Comparison of ENCODE assay signal across 8 cellular contexts in the genomic region with DNA sequence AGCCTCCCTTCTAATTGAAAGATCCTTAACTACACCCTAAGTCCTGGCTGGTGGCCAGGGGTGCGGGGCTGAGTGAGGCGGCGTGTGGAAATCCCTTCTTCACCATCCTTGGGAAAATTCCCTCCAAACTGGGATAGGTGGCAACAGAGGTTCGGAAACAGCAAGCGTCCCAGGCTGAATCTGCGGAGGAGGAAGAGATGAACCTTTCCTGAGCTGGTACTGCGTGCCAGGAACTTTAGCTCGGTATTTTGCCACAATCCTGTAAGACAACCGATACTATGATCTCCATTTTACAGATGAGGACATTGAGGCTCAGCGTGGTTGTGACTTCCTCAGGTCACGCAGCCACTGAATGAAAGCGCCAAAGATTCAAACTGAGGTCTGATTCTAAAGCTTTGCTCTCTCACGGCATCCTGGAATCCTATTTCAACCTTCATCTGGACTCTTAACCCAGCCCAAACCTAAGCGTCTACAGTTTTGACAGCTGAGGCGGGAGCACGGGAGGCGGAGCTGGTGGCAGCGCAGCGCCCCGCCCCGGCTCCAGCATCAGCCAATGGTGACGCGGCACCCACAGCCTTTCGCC. TPM values are rescaled to one million over a fixed set of nuclear protein-coding genes. Genes with fewer than 3 reads are reported as not detected.
A peak's percentile ranks its signal among the peaks of the same experiment; 100 is the strongest.
DNase-seq lines count a peak whose midpoint lies in the region; ATAC-seq and TF ChIP-seq lines count a peak whose summit lies in the region.

No MANE protein-coding gene starts in this region.

- no peaks in the 10 kb centered on the region for H3K27me3 Mint-ChIP-seq in activated CD8-positive, alpha-beta T cell treated with anti-CD3 and anti-CD28 coated beads, Interleukin-2, amount 10 ng/mL, durations not matched to agents 7 days and 5 days (ENCODE audit: low read depth)
- H3K27me3 Mint-ChIP-seq in stimulated activated naive B cell treated with anti-CD40 and anti-IgM and Interleukin-4, amounts not matched to agents 10 μg/mL and 1 μg/mL and 100 μg/mL, for 72 hours, result no peaks in the 10 kb centered on the region

- ATAC-seq in activated CD8-positive, alpha-beta T cell treated with anti-CD3 and anti-CD28 coated beads, Interleukin-2, amount 10 ng/mL, durations not matched to agents 7 days and 5 days, result no peak
- ATAC-seq in stimulated activated naive B cell treated with anti-CD40 and anti-IgM and Interleukin-4, amounts not matched to agents 10 μg/mL and 1 μg/mL and 100 μg/mL, for 72 hours (replicated peaks), result peak; percentile 1 to 81

- peaks cover 34% of the 10 kb centered on the region for H3K36me3 Mint-ChIP-seq in activated CD8-positive, alpha-beta T cell treated with anti-CD3 and anti-CD28 coated beads, Interleukin-2, amount 10 ng/mL, durations not matched to agents 7 days and 5 days (ENCODE audit: low read depth)
- peaks cover 16 to 37% of the 10 kb centered on the region in 2 donors for H3K36me3 Mint-ChIP-seq in stimulated activated naive B cell treated with anti-CD40 and anti-IgM and Interleukin-4, amounts not matched to agents 10 μg/mL and 1 μg/mL and 100 μg/mL, for 72 hours

- H3K27me3 ChIP-seq in BJ (ENCODE audit: control insufficient read depth, insufficient read depth, low read length), result no peaks in the 10 kb centered on the region; the same call in 1 of the 2 replicates
- H3K27me3 ChIP-seq in GM23248 (replicated peaks; ENCODE audit: insufficient read depth), result no peaks in the 10 kb centered on the region
- H3K27me3 ChIP-seq in hepatocyte, result no peaks in the 10 kb centered on the region

- peaks cover 11% of the 10 kb centered on the region for H3K79me2 ChIP-seq in GM23248 (ENCODE audit: insufficient read depth)
- no peaks in the 10 kb centered on the region for H3K79me2 ChIP-seq in hepatocyte

- in situ Hi-C loops in GM23248 (cut with MboI) (no loop called here), GM13976 (cut with MboI; ENCODE audit: low sequenced_read_pairs, unreplicated experiment) (no loop called here)

- H2AFZ ChIP-seq in GM23248, result peak overlapping the region; percentile 81
- peak overlapping the region; percentile 22 for H2AFZ ChIP-seq in hepatocyte

- 2% methylated on average over 24 of the region's 24 CpGs for WGBS in GM23248 (ENCODE audit: low coverage in 1 of 2, low lambda C conversion rate in 2 of 2, missing lambda C conversion rate in 2 of 2), 2 experiments
- 15% methylated on average over 24 of the region's 24 CpGs for WGBS in hepatocyte (ENCODE audit: low lambda C conversion rate, missing lambda C conversion rate)

- no peaks in the 10 kb centered on the region for H3K36me3 ChIP-seq in BJ (ENCODE audit: control insufficient read depth, insufficient read depth, low read length)
- no peaks in the 10 kb centered on the region for H3K36me3 ChIP-seq in GM23248 (ENCODE audit: low read depth)
- no peaks in the 10 kb centered on the region for H3K36me3 ChIP-seq in hepatocyte (replicated peaks; ENCODE audit: insufficient read depth, low read depth)

- H3K4me2 ChIP-seq in GM23248 (ENCODE audit: unreplicated experiment) (peak overlapping the region; percentile 64), hepatocyte (peak overlapping the region; percentile 70)

- H3K4me3 Mint-ChIP-seq in activated CD8-positive, alpha-beta T cell treated with anti-CD3 and anti-CD28 coated beads, Interleukin-2, amount 10 ng/mL, durations not matched to agents 7 days and 5 days, result peak overlapping the region; percentile 85
- H3K4me3 Mint-ChIP-seq in stimulated activated naive B cell treated with anti-CD40 and anti-IgM and Interleukin-4, amounts not matched to agents 10 μg/mL and 1 μg/mL and 100 μg/mL, for 72 hours, result peak overlapping the region; percentile 87 to 90

- H3K4me1 Mint-ChIP-seq in activated CD8-positive, alpha-beta T cell treated with anti-CD3 and anti-CD28 coated beads, Interleukin-2, amount 10 ng/mL, durations not matched to agents 7 days and 5 days (ENCODE audit: low read depth), result peaks cover 41% of the 10 kb centered on the region
- peaks cover 51 to 82% of the 10 kb centered on the region in 2 donors for H3K4me1 Mint-ChIP-seq in stimulated activated naive B cell treated with anti-CD40 and anti-IgM and Interleukin-4, amounts not matched to agents 10 μg/mL and 1 μg/mL and 100 μg/mL, for 72 hours

- H3K9ac ChIP-seq in GM23248, result peak overlapping the region; percentile 49

- CTCF ChIA-PET in BJ (lab: Yijun Ruan, JAX), result no interaction called here
- CTCF ChIA-PET in activated CD8-positive, alpha-beta T cell treated with anti-CD3 and anti-CD28 coated beads, Interleukin-2, amount 10 ng/mL, durations not matched to agents 7 days and 5 days (lab: Charles Lee), result interaction anchor here (0.6 to 14.6 kb wide), 13 partner anchors 9 to 717 kb away, joined by 3 to 567 read pairs (median 4); a partner anchor contains a TSS

- POLR2A ChIA-PET in BJ (lab: Charles Lee), result interaction anchor here (0.5 kb wide), 1 partner anchor 373 kb away, joined by 6 read pairs; a partner anchor contains a TSS
- POLR2A ChIA-PET in activated CD8-positive, alpha-beta T cell treated with anti-CD3 and anti-CD28 coated beads, Interleukin-2, amount 10 ng/mL, durations not matched to agents 7 days and 5 days (lab: Charles Lee), result interaction anchor here (0.5 to 1.6 kb wide), 20 partner anchors 9 to 586 kb away, joined by 3 to 20 read pairs (median 5); a partner anchor contains a TSS

- H3K9me2 ChIP-seq in GM23248 (ENCODE audit: insufficient read depth), result no peaks in the 10 kb centered on the region
- no peaks in the 10 kb centered on the region for H3K9me2 ChIP-seq in hepatocyte (replicated peaks; ENCODE audit: insufficient read depth)

- H3K9me3 Mint-ChIP-seq in activated CD8-positive, alpha-beta T cell treated with anti-CD3 and anti-CD28 coated beads, Interleukin-2, amount 10 ng/mL, durations not matched to agents 7 days and 5 days (ENCODE audit: insufficient read depth), result no peaks in the 10 kb centered on the region
- no peaks in the 10 kb centered on the region for H3K9me3 Mint-ChIP-seq in stimulated activated naive B cell treated with anti-CD40 and anti-IgM and Interleukin-4, amounts not matched to agents 10 μg/mL and 1 μg/mL and 100 μg/mL, for 72 hours

- peak overlapping the region; percentile 97 for H3K27ac Mint-ChIP-seq in activated CD8-positive, alpha-beta T cell treated with anti-CD3 and anti-CD28 coated beads, Interleukin-2, amount 10 ng/mL, durations not matched to agents 7 days and 5 days
- H3K27ac Mint-ChIP-seq in stimulated activated naive B cell treated with anti-CD40 and anti-IgM and Interleukin-4, amounts not matched to agents 10 μg/mL and 1 μg/mL and 100 μg/mL, for 72 hours, result peak overlapping the region; percentile 97

- H3F3A ChIP-seq in GM23248 (ENCODE audit: insufficient read depth), result peaks cover 20% of the 10 kb centered on the region; the same call in 1 of the 2 replicates

- H3K4me3 ChIP-seq in BJ (ENCODE audit: low read depth, low read length) (peak overlapping the region; percentile 31), GM23248 (peak overlapping the region; percentile 71), hepatocyte (peak overlapping the region; percentile 10)

- no peaks in the 10 kb centered on the region for H3K9me3 ChIP-seq in GM23248 (ENCODE audit: low read depth)
- H3K9me3 ChIP-seq in hepatocyte (ENCODE audit: low read depth), result no peaks in the 10 kb centered on the region

- H3K4me1 ChIP-seq in GM23248 (ENCODE audit: insufficient read depth) (peaks cover 28% of the 10 kb centered on the region), hepatocyte (ENCODE audit: insufficient read depth) (no peaks in the 10 kb centered on the region)

- TF ChIP-seq CTCF in BJ (IDR thresholded peaks at IDR 0.05; ENCODE audit: insufficient read depth, low read depth, low read length), result no peak
- no peak for TF ChIP-seq CTCF in hepatocyte (IDR thresholded peaks at IDR 0.05; ENCODE audit: poor library complexity)
- no peak for TF ChIP-seq CTCF in GM13976 (IDR thresholded peaks at IDR 0.05; ENCODE audit: borderline replicate concordance, control extremely low read depth, extremely low read depth, insufficient read depth, missing control alignments)

- H3K27ac ChIP-seq in GM23248, result peak overlapping the region; percentile 58
- H3K27ac ChIP-seq in hepatocyte, result peak overlapping the region; percentile 5

- no peaks in the 10 kb centered on the region for H4K20me1 ChIP-seq in GM23248 (ENCODE audit: insufficient read depth)
- H4K20me1 ChIP-seq in hepatocyte (ENCODE audit: insufficient read depth, poor library complexity, severe bottlenecking), result no peaks in the 10 kb centered on the region

- no peak for DNase-seq in BJ (ENCODE audit: low read depth)
- peak; percentile 61 for DNase-seq in GM23248
- DNase-seq in activated CD8-positive, alpha-beta T cell treated with anti-CD3 and anti-CD28 coated beads, Interleukin-2, amount 10 ng/mL, durations not matched to agents 7 days and 5 days, result no peak
- peak; percentile 17 for DNase-seq in hepatocyte (ENCODE audit: low spot score)
- DNase-seq in stimulated activated naive B cell treated with anti-CD40 and anti-IgM and Interleukin-4, amounts not matched to agents 10 μg/mL and 1 μg/mL and 100 μg/mL, for 72 hours, result no peak
- DNase-seq in MV-4-11 (lab: John Stamatoyannopoulos, UW), result no peak
- no peak for DNase-seq in GM13976 (ENCODE audit: low spot score)
- no peak for DNase-seq in DMS114 treated with DMSO at 0.1 percent for 48 hours (lab: John Stamatoyannopoulos, UW; ENCODE audit: unreplicated experiment)

RNA-seq across cellular contexts. Expression of a gene that starts 0.6 kb away (rescaled TPM):
- polyA plus RNA-seq in BJ (2011; rRNA removed), result 12.3 and 22.1 TPM in 2 replicates
- polyA minus RNA-seq in BJ (2011; rRNA and poly(A)+ RNA removed), result 17.3 and 17.8 TPM in 2 replicates
- total RNA-seq in GM23248 (2014; rRNA removed; shearing (Covaris generic)), result 32.6 and 46.5 TPM in 2 replicates
- 21.7 and 22.4 TPM in 2 replicates for polyA plus RNA-seq in GM23248 (2016; fragmentation: Nextera tagmentation; extraction: Ambion mirVana)
- 100 to 1,000 TPM; 116 to 129 TPM for total RNA-seq in activated CD8-positive, alpha-beta T cell treated with anti-CD3 and anti-CD28 coated beads, Interleukin-2, amount 10 ng/mL, durations not matched to agents 7 days and 5 days
- 17.8 and 19.0 TPM in 2 replicates for total RNA-seq in hepatocyte
- polyA plus RNA-seq in hepatocyte, result 9.2 and 9.9 TPM in 2 replicates

RNA-seq across cellular contexts. Expression of a gene that starts 47.9 kb away (rescaled TPM):
- polyA plus RNA-seq in BJ (2011; rRNA removed) (not detected in 2 replicates), GM23248 (2016; fragmentation: Nextera tagmentation; extraction: Ambion mirVana) (not detected in 2 replicates), hepatocyte (not detected in 2 replicates)
- polyA minus RNA-seq in BJ (2011; rRNA and poly(A)+ RNA removed), result not detected in 2 replicates
- not detected in 2 replicates for total RNA-seq in GM23248 (2014; rRNA removed; shearing (Covaris generic))
- 1 to 10 TPM; 1.6 to 1.7 TPM for total RNA-seq in activated CD8-positive, alpha-beta T cell treated with anti-CD3 and anti-CD28 coated beads, Interleukin-2, amount 10 ng/mL, durations not matched to agents 7 days and 5 days
- 0.12 and 0.13 TPM in 2 replicates for total RNA-seq in hepatocyte

Comparison
In these comparisons a context has a peak if more than half of its experiments do, and no peak if none do; other contexts are left out.
1. DNase-seq: peak in GM23248 (single experiment) and hepatocyte (single experiment); none in BJ (single experiment), activated CD8-positive, alpha-beta T cell treated with anti-CD3 and anti-CD28 coated beads, Interleukin-2, amount 10 ng/mL, durations not matched to agents 7 days and 5 days (single experiment), stimulated activated naive B cell treated with anti-CD40 and anti-IgM and Interleukin-4, amounts not matched to agents 10 μg/mL and 1 μg/mL and 100 μg/mL, for 72 hours (single experiment), MV-4-11 (single experiment), GM13976 (single experiment) and DMS114 treated with DMSO at 0.1 percent for 48 hours (single experiment).
2. H3K4me3 ChIP-seq: peak in every context shown above with its lines; median percentile 71 in GM23248; 31 in BJ; 10 in hepatocyte.